In the genomic region with DNA sequence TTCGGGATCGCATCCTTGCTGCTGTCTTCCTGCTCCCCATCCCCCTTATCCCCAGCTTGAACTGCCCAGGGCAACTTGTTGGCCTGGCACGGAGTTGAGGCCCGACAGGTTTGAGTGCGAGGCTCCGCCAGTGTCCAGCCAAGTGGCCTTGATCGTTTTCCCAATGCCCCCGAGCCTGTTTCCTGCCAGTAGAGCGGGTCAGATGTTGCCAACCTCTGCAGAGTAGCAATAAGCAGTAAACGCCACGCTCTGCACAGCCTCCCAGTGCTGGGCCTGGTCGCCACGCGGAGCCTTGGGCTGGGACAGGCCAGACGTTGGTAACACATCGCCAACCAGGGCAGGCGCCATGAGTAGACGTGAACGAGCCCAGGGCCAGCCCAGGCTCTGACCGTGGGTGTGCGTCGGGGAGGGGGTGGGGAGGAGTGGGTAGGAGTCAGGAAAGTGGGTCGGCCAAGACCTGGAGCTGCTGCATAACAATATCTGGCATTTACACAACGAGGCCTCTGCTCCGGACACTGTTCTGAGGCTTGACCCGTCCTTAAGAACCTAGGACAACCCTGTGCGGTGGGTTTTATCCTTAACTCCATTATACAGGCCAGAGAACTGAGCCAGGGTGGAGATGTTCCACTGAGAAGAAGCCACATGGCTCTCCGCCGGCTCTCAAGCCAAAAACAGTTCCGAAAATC, we compare ENCODE assay signal across 7 cellular contexts. TPM values are rescaled to one million over a fixed set of nuclear protein-coding genes. Genes with fewer than 3 reads are reported as not detected.
DNase-seq lines count a peak whose midpoint lies in the region; ATAC-seq and TF ChIP-seq lines count a peak whose summit lies in the region.
"Had no signal": no experiment of that assay in that cellular context is flagged by ENCODE, and none has a peak within 500 bp of the region (broad histone marks: within the 10 kb centered on the region; RNA-seq: fewer than 3 reads in every experiment).

No MANE protein-coding gene starts in this region.

- intact Hi-C loops in CD8-positive, alpha-beta T cell (cut with DNase I, micrococcal nuclease): loop anchor here (1.0 to 10.0 kb wide), 6 partner anchors 21 to 582 kb away; a partner anchor contains a TSS

- H3K36me3 Mint-ChIP-seq in CD8-positive, alpha-beta T cell: peaks cover 14% of the 10 kb centered on the region
- H3K36me3 Mint-ChIP-seq in chondrocyte (ENCODE audit: low read depth) (no peaks in the 10 kb centered on the region), osteocyte (ENCODE audit: unreplicated experiment) (no peaks in the 10 kb centered on the region)

- no peak for DNase-seq in CD8-positive, alpha-beta T cell
- DNase-seq in chondrocyte (ENCODE audit: low spot score) (no peak), osteocyte (ENCODE audit: extremely low spot score, unreplicated experiment) (no peak), KG1 (lab: John Stamatoyannopoulos, UW) (no peak), NCI-H2171 (lab: John Stamatoyannopoulos, UW) (no peak)

- peak overlapping the region; percentile 86 for H3K4me3 ChIP-seq in CD8-positive, alpha-beta T cell (ENCODE audit: low read depth, low read length)

- peak; percentile 13 for ATAC-seq in CD8-positive, alpha-beta T cell
- ATAC-seq in HG03280 (IDR thresholded peaks at IDR 0.05; ENCODE audit: unreplicated experiment): peak; percentile 11

- peaks cover 33% of the 10 kb centered on the region for H3K4me1 Mint-ChIP-seq in CD8-positive, alpha-beta T cell (ENCODE audit: low read depth)
- H3K4me1 Mint-ChIP-seq in chondrocyte (ENCODE audit: low read depth) (peaks cover 22% of the 10 kb centered on the region), osteocyte (ENCODE audit: unreplicated experiment) (peaks cover 21% of the 10 kb centered on the region)

- H3K4me3 Mint-ChIP-seq in CD8-positive, alpha-beta T cell: peak overlapping the region; percentile 88
- H3K4me3 Mint-ChIP-seq in chondrocyte (ENCODE audit: unreplicated experiment): peak overlapping the region; percentile 95
- peak overlapping the region; percentile 95 for H3K4me3 Mint-ChIP-seq in osteocyte (ENCODE audit: unreplicated experiment)

- CTCF ChIA-PET in CD8-positive, alpha-beta T cell (lab: Charles Lee): interaction anchor here (0.8 to 3.7 kb wide), 18 partner anchors 8 to 279 kb away, joined by 3 to 29 read pairs (median 6); a partner anchor contains a TSS

- peak overlapping the region; percentile 50 for H3K27ac ChIP-seq in CD8-positive, alpha-beta T cell (ENCODE audit: low read depth, low read length)

- POLR2A ChIA-PET in CD8-positive, alpha-beta T cell (lab: Charles Lee): interaction anchor here (0.9 to 3.1 kb wide), 6 partner anchors 9 to 83 kb away, joined by 3 to 20 read pairs (median 8); a partner anchor contains a TSS

- H3K9me3 ChIP-seq in CD8-positive, alpha-beta T cell (ENCODE audit: low read length): no peaks in the 10 kb centered on the region

- no peak for TF ChIP-seq CTCF in CD8-positive, alpha-beta T cell (IDR thresholded peaks at IDR 0.05)
- peak; percentile 70 for TF ChIP-seq CTCF in chondrocyte (IDR thresholded peaks at IDR 0.05)
- no peak for TF ChIP-seq CTCF in osteocyte (IDR thresholded peaks at IDR 0.05)

- H3K9me3 Mint-ChIP-seq in CD8-positive, alpha-beta T cell: no peaks in the 10 kb centered on the region
- H3K9me3 Mint-ChIP-seq in chondrocyte (ENCODE audit: low read depth) (no peaks in the 10 kb centered on the region), osteocyte (ENCODE audit: unreplicated experiment) (no peaks in the 10 kb centered on the region)

- no peaks in the 10 kb centered on the region for H3K27me3 ChIP-seq in CD8-positive, alpha-beta T cell (ENCODE audit: insufficient read depth, low read length)

- peak overlapping the region; percentile 87 for H3K27ac Mint-ChIP-seq in CD8-positive, alpha-beta T cell
- H3K27ac Mint-ChIP-seq in chondrocyte (ENCODE audit: unreplicated experiment) (peak overlapping the region; percentile 92), osteocyte (ENCODE audit: unreplicated experiment) (peak overlapping the region; percentile 93)

- no peaks in the 10 kb centered on the region for H3K36me3 ChIP-seq in CD8-positive, alpha-beta T cell (ENCODE audit: insufficient read depth, low read length)

- no peaks in the 10 kb centered on the region for H3K27me3 Mint-ChIP-seq in CD8-positive, alpha-beta T cell (ENCODE audit: low read depth)
- H3K27me3 Mint-ChIP-seq in chondrocyte (ENCODE audit: low read depth) (no peaks in the 10 kb centered on the region), osteocyte (ENCODE audit: unreplicated experiment) (no peaks in the 10 kb centered on the region)

- peaks cover 33% of the 10 kb centered on the region for H3K4me1 ChIP-seq in CD8-positive, alpha-beta T cell (ENCODE audit: insufficient read depth, low read length)

RNA-seq across cellular contexts. Expression of a gene that starts 0.4 kb away (rescaled TPM):
- 1 to 10 TPM; 6.8 to 6.9 TPM for total RNA-seq in CD8-positive, alpha-beta T cell
- total RNA-seq in chondrocyte (10.0 to 19.4 TPM (median 10.2 TPM) in 3 replicates), osteocyte (12.2 and 14.6 TPM in 2 replicates)

RNA-seq across cellular contexts. Expression of a gene that starts 0.6 kb away (rescaled TPM):
- total RNA-seq in CD8-positive, alpha-beta T cell: 10 to 100 TPM; 44.3 to 44.4 TPM
- total RNA-seq in chondrocyte (24.3 to 38.0 TPM (median 25.7 TPM) in 3 replicates), osteocyte (42.7 and 45.2 TPM in 2 replicates)

RNA-seq across cellular contexts. Expression of a gene that starts 7.2 kb away (rescaled TPM):
- 10 to 100 TPM in 1 of 2 experiments, 1 to 10 TPM in 1; 9.8 to 14.7 TPM for total RNA-seq in CD8-positive, alpha-beta T cell
- 35.5 to 63.8 TPM (median 55.7 TPM) in 3 replicates for total RNA-seq in chondrocyte
- total RNA-seq in osteocyte: 47.5 and 50.8 TPM in 2 replicates

RNA-seq across cellular contexts. Expression of a gene that starts 8.9 kb away (rescaled TPM):
- total RNA-seq in CD8-positive, alpha-beta T cell: 1 to 10 TPM; 3.8 to 4.0 TPM
- total RNA-seq in chondrocyte (21.1 to 24.5 TPM (median 21.7 TPM) in 3 replicates), osteocyte (31.0 and 40.1 TPM in 2 replicates)

RNA-seq across cellular contexts. Expression of a gene that starts 19.2 kb away (rescaled TPM):
- total RNA-seq in CD8-positive, alpha-beta T cell: not detected
- 0.19 TPM in 1 of 3 replicates, not detected in the others for total RNA-seq in chondrocyte
- not detected in 2 replicates for total RNA-seq in osteocyte
- total RNA-seq: LHCN-M2 had no signal
